Comparison of ENCODE assay signal across 9 cellular contexts in genomic region chr9:133032171-133032570, GRCh38. TPM values are rescaled to one million over a fixed set of nuclear protein-coding genes. Genes with fewer than 3 reads are reported as not detected.
DNase-seq lines count a peak whose midpoint lies in the region; ATAC-seq and TF ChIP-seq lines count a peak whose summit lies in the region.
"Had no signal": no experiment of that assay in that cellular context is flagged by ENCODE, and none has a peak within 500 bp of the region (broad histone marks: within the 10 kb centered on the region; RNA-seq: fewer than 3 reads in every experiment).

No MANE protein-coding gene starts in this region.

- CTCF ChIA-PET in activated CD4-positive, alpha-beta T cell treated with anti-CD3 and anti-CD28 coated beads, Interleukin-2, amount 10 ng/mL, durations not matched to agents 7 days and 5 days (lab: Charles Lee), result interaction anchor here (1.4 to 5.1 kb wide), 2 partner anchors 9 to 112 kb away, joined by 4 to 51 read pairs; no protein-coding TSS in a partner anchor

- H3K36me3 Mint-ChIP-seq in activated CD4-positive, alpha-beta T cell treated with anti-CD3 and anti-CD28 coated beads, Interleukin-2, amount 10 ng/mL, durations not matched to agents 7 days and 5 days (ENCODE audit: low read depth), result peaks cover 19% of the 10 kb centered on the region

- H3K9me3 ChIP-seq in SK-N-MC (ENCODE audit: low read depth, low read length) (no peaks in the 10 kb centered on the region), esophagus muscularis mucosa (no peaks in the 10 kb centered on the region), skeletal muscle satellite cell (replicated peaks; ENCODE audit: low read length) (no peaks in the 10 kb centered on the region)

- no peaks in the 10 kb centered on the region for H3K27me3 Mint-ChIP-seq in activated CD4-positive, alpha-beta T cell treated with anti-CD3 and anti-CD28 coated beads, Interleukin-2, amount 10 ng/mL, durations not matched to agents 7 days and 5 days

- no peaks in the 10 kb centered on the region for H3K27me3 ChIP-seq in esophagus muscularis mucosa
- no peaks in the 10 kb centered on the region for H3K27me3 ChIP-seq in skeletal muscle satellite cell (ENCODE audit: control insufficient read depth, insufficient read depth, low read length)
- no peaks in the 10 kb centered on the region for H3K27me3 ChIP-seq in brain microvascular endothelial cell (replicated peaks)

- TF ChIP-seq POLR2A in esophagus muscularis mucosa (IDR thresholded peaks at IDR 0.05; ENCODE audit: low read depth) (no peak), GM18505 (IDR thresholded peaks at IDR 0.05; ENCODE audit: borderline replicate concordance, extremely low read depth, insufficient read depth, insufficient read length) (no peak)

- intact Hi-C loops in esophagus muscularis mucosa (cut with DNase I), result loop anchor here (5.0 kb wide), 1 partner anchor 115 kb away; no protein-coding TSS in a partner anchor

- TF ChIP-seq EP300 in esophagus muscularis mucosa (IDR thresholded peaks at IDR 0.05), result no peak

- H3K4me3 Mint-ChIP-seq in activated CD4-positive, alpha-beta T cell treated with anti-CD3 and anti-CD28 coated beads, Interleukin-2, amount 10 ng/mL, durations not matched to agents 7 days and 5 days, result peak overlapping the region; percentile 96

- 0 out of 2 replicates have a peak, but pooled peaks cover 11% of the 10 kb centered on the region for H3K36me3 ChIP-seq in SK-N-MC (ENCODE audit: insufficient read depth, low read length)
- peaks cover 0 to 9% (median 2%) of the 10 kb centered on the region in 4 donors for H3K36me3 ChIP-seq in esophagus muscularis mucosa
- peaks cover 10% of the 10 kb centered on the region for H3K36me3 ChIP-seq in skeletal muscle satellite cell (ENCODE audit: insufficient read depth, low read length)
- no peaks in the 10 kb centered on the region for H3K36me3 ChIP-seq in brain microvascular endothelial cell (replicated peaks)

- H3K9me3 Mint-ChIP-seq in activated CD4-positive, alpha-beta T cell treated with anti-CD3 and anti-CD28 coated beads, Interleukin-2, amount 10 ng/mL, durations not matched to agents 7 days and 5 days, result peaks cover 3% of the 10 kb centered on the region

- ATAC-seq in GM18505 (IDR thresholded peaks at IDR 0.05; ENCODE audit: unreplicated experiment), result no peak

- peak overlapping the region; percentile 84 for H3K4me2 ChIP-seq in skeletal muscle satellite cell (ENCODE audit: low read length)

- H3K9ac ChIP-seq in SK-N-MC (ENCODE audit: insufficient read length), result peak overlapping the region; percentile 97
- H3K9ac ChIP-seq in skeletal muscle satellite cell (ENCODE audit: low read depth, low read length), result no peak overlapping the region

- 90% methylated on average over 10 of the region's 10 CpGs for WGBS in esophagus muscularis mucosa

- no peak for DNase-seq in activated CD4-positive, alpha-beta T cell treated with anti-CD3 and anti-CD28 coated beads, Interleukin-2, amount 10 ng/mL, durations not matched to agents 7 days and 5 days
- no peak for DNase-seq in activated CD4-positive, alpha-beta T cell treated with anti-CD3 and anti-CD28 coated beads for 48 hours
- no peak for DNase-seq in SK-N-MC (ENCODE audit: low read depth, low spot score)
- no peak for DNase-seq in esophagus muscularis mucosa (ENCODE audit: extremely low spot score)
- DNase-seq in NCI-H748 treated with DMSO at 0.1 percent for 48 hours (lab: John Stamatoyannopoulos, UW), result no peak
- no peak for DNase-seq in brain microvascular endothelial cell

- H3K4me1 Mint-ChIP-seq in activated CD4-positive, alpha-beta T cell treated with anti-CD3 and anti-CD28 coated beads, Interleukin-2, amount 10 ng/mL, durations not matched to agents 7 days and 5 days, result peaks cover 51% of the 10 kb centered on the region

- TF ChIP-seq CTCF in esophagus muscularis mucosa (IDR thresholded peaks at IDR 0.05) (no peak), brain microvascular endothelial cell (IDR thresholded peaks at IDR 0.05; ENCODE audit: low read depth, low read length, missing control alignments) (no peak)

- H3K4me3 ChIP-seq in SK-N-MC (peak overlapping the region; percentile 98), esophagus muscularis mucosa (peak overlapping the region in 3 of 4 donors; percentile 82 to 98 (median 90)), skeletal muscle satellite cell (ENCODE audit: low read length) (peak overlapping the region; percentile 97), brain microvascular endothelial cell (ENCODE audit: low read depth, low read length) (no peak overlapping the region)

- in situ Hi-C loops in brain microvascular endothelial cell (cut with HindIII; ENCODE audit: low pct_ligation_motif_present, low sequenced_read_pairs), result loop anchor here (25.0 kb wide), 1 partner anchor 105 kb away; no protein-coding TSS in a partner anchor

- peak overlapping the region; percentile 97 for H3K27ac Mint-ChIP-seq in activated CD4-positive, alpha-beta T cell treated with anti-CD3 and anti-CD28 coated beads, Interleukin-2, amount 10 ng/mL, durations not matched to agents 7 days and 5 days

- H3K4me1 ChIP-seq in esophagus muscularis mucosa (peaks cover 30 to 62% (median 37%) of the 10 kb centered on the region in 4 donors), skeletal muscle satellite cell (ENCODE audit: control insufficient read depth, insufficient read depth, low read length) (peaks cover 9% of the 10 kb centered on the region)

- H3K27ac ChIP-seq in SK-N-MC (no peak overlapping the region), esophagus muscularis mucosa (replicated peaks in 1 of 4) (no peak overlapping the region), brain microvascular endothelial cell (no peak overlapping the region)

- POLR2A ChIA-PET in activated CD4-positive, alpha-beta T cell treated with anti-CD3 and anti-CD28 coated beads, Interleukin-2, amount 10 ng/mL, durations not matched to agents 7 days and 5 days (lab: Charles Lee), result no interaction called here

RNA-seq across cellular contexts. Expression of gene GTF3C5, which starts 1.4 kb away (rescaled TPM):
- 10 to 100 TPM; 75.1 to 87.9 TPM for total RNA-seq in activated CD4-positive, alpha-beta T cell treated with anti-CD3 and anti-CD28 coated beads, Interleukin-2, amount 10 ng/mL, durations not matched to agents 7 days and 5 days
- 10 to 100 TPM; 38.9 to 58.1 (median 42.4) TPM for total RNA-seq in esophagus muscularis mucosa
- 33.6 and 35.2 TPM in 2 replicates for total RNA-seq in skeletal muscle satellite cell (2012; rRNA removed)

RNA-seq across cellular contexts. Expression of gene CEL, which starts 29.6 kb away (rescaled TPM):
- total RNA-seq in activated CD4-positive, alpha-beta T cell treated with anti-CD3 and anti-CD28 coated beads, Interleukin-2, amount 10 ng/mL, durations not matched to agents 7 days and 5 days, result 1 to 10 TPM; 2.8 to 3.5 TPM
- total RNA-seq in esophagus muscularis mucosa, result under 1 TPM; 0.17 to 0.42 (median 0.21) TPM
- total RNA-seq in skeletal muscle satellite cell (2012; rRNA removed), result under 0.01 and 0.25 TPM in 2 replicates

RNA-seq across cellular contexts. Expression of gene GFI1B, which starts 53.7 kb away (rescaled TPM):
- not detected for total RNA-seq in activated CD4-positive, alpha-beta T cell treated with anti-CD3 and anti-CD28 coated beads, Interleukin-2, amount 10 ng/mL, durations not matched to agents 7 days and 5 days
- total RNA-seq in esophagus muscularis mucosa, result under 1 TPM in 1 of 4 donors, not detected in 3; 0.17 TPM
- total RNA-seq in skeletal muscle satellite cell (2012; rRNA removed), result not detected in 2 replicates
- total RNA-seq: activated CD8-positive, alpha-beta memory T cell treated with anti-CD3 and anti-CD28 coated beads for 36 hours had no signal
